In genomic region chr12:43917896-43918295, GRCh38 we compare ENCODE assay signal across 21 cellular contexts.
"Had no signal": no experiment of that assay in that cellular context is flagged by ENCODE, and none has a peak within 500 bp of the region (broad histone marks: within the 10 kb centered on the region; RNA-seq: fewer than 3 reads in every experiment).

No MANE protein-coding gene starts in this region.

- H3K27me3 ChIP-seq: esophagus squamous epithelium, right lobe of liver, suprapubic skin, transverse colon, vagina had no signal

- H3K36me3 ChIP-seq: esophagus squamous epithelium, right lobe of liver, suprapubic skin, transverse colon, vagina had no signal

- H3K4me3 Mint-ChIP-seq: effector memory CD8-positive, alpha-beta T cell; naive thymus-derived CD4-positive, alpha-beta T cell; nephron; stimulated activated naive B cell treated with anti-CD40 and anti-IgM and Interleukin-4, amounts not matched to agents 10 μg/mL and 1 μg/mL and 100 μg/mL, for 72 hours; stimulated activated naive CD8-positive, alpha-beta T cell treated with anti-CD3 and anti-CD28 coated beads, Interleukin-15, Interleukin-2, amounts not matched to agents 100 ng/mL and 50 ng/mL, for 24 hours had no signal

- H3K4me3 ChIP-seq: esophagus squamous epithelium, psoas muscle, right lobe of liver, suprapubic skin, transverse colon, vagina had no signal

- ATAC-seq: effector memory CD8-positive, alpha-beta T cell; naive thymus-derived CD4-positive, alpha-beta T cell; psoas muscle; right lobe of liver; stimulated activated naive B cell treated with anti-CD40 and anti-IgM and Interleukin-4, amounts not matched to agents 10 μg/mL and 1 μg/mL and 100 μg/mL, for 72 hours had no signal

- H3K27me3 Mint-ChIP-seq: effector memory CD8-positive, alpha-beta T cell; naive thymus-derived CD4-positive, alpha-beta T cell; stimulated activated naive B cell treated with anti-CD40 and anti-IgM and Interleukin-4, amounts not matched to agents 10 μg/mL and 1 μg/mL and 100 μg/mL, for 72 hours; stimulated activated naive CD8-positive, alpha-beta T cell treated with anti-CD3 and anti-CD28 coated beads, Interleukin-15, Interleukin-2, amounts not matched to agents 100 ng/mL and 50 ng/mL, for 24 hours had no signal

- H3K27ac ChIP-seq: esophagus squamous epithelium, psoas muscle, right lobe of liver, suprapubic skin, transverse colon, vagina had no signal

- H3K4me1 ChIP-seq: esophagus squamous epithelium, psoas muscle, right lobe of liver, suprapubic skin, transverse colon, vagina had no signal

- DNase-seq: cortex of kidney; effector memory CD8-positive, alpha-beta T cell; esophagus squamous epithelium; foreskin melanocyte; glutamatergic neuron; mammary epithelial cell; mesendoderm; midbrain; naive thymus-derived CD4-positive, alpha-beta T cell; nucleus accumbens; psoas muscle; right lobe of liver; small intestine; stimulated activated CD4-positive, alpha-beta T cell treated with anti-CD3 and anti-CD28 coated beads, Interleukin-15, amount 100 ng/mL, for 24 hours; stimulated activated CD4-positive, alpha-beta T cell treated with anti-CD3 and anti-CD28 coated beads, Interleukin-2, amount 100 ng/mL, for 48 hours; stimulated activated naive B cell treated with anti-CD40 and anti-IgM and Interleukin-4, amounts not matched to agents 10 μg/mL and 1 μg/mL and 100 μg/mL, for 72 hours; transverse colon had no signal

- H3K9me3 ChIP-seq: esophagus squamous epithelium, psoas muscle, right lobe of liver, suprapubic skin, transverse colon, vagina had no signal

- H3K9me3 Mint-ChIP-seq: effector memory CD8-positive, alpha-beta T cell; naive thymus-derived CD4-positive, alpha-beta T cell; nephron; stimulated activated naive B cell treated with anti-CD40 and anti-IgM and Interleukin-4, amounts not matched to agents 10 μg/mL and 1 μg/mL and 100 μg/mL, for 72 hours; stimulated activated naive CD8-positive, alpha-beta T cell treated with anti-CD3 and anti-CD28 coated beads, Interleukin-15, Interleukin-2, amounts not matched to agents 100 ng/mL and 50 ng/mL, for 24 hours had no signal

- H3K27ac Mint-ChIP-seq: effector memory CD8-positive, alpha-beta T cell; naive thymus-derived CD4-positive, alpha-beta T cell; nephron; stimulated activated naive B cell treated with anti-CD40 and anti-IgM and Interleukin-4, amounts not matched to agents 10 μg/mL and 1 μg/mL and 100 μg/mL, for 72 hours; stimulated activated naive CD8-positive, alpha-beta T cell treated with anti-CD3 and anti-CD28 coated beads, Interleukin-15, Interleukin-2, amounts not matched to agents 100 ng/mL and 50 ng/mL, for 24 hours had no signal
